Comparison of ENCODE assay signal across 5 cellular contexts in genomic region chr17:57115377-57115776, GRCh38.
"Had no signal": no experiment of that assay in that cellular context is flagged by ENCODE, and none has a peak within 500 bp of the region (broad histone marks: within the 10 kb centered on the region; RNA-seq: fewer than 3 reads in every experiment).

No MANE protein-coding gene starts in this region.

- H3K27me3 Mint-ChIP-seq: IgD-negative memory B cell had no signal

- H3K27ac Mint-ChIP-seq: IgD-negative memory B cell had no signal

- H3K4me3 ChIP-seq: K562 had no signal

- H3K9me3 Mint-ChIP-seq: IgD-negative memory B cell had no signal

- H3K27ac ChIP-seq: HL-60 had no signal

- ATAC-seq: HepG2, K562 had no signal

- DNase-seq: IMR-90 had no signal

- H3K4me3 Mint-ChIP-seq: IgD-negative memory B cell had no signal

- H3K4me1 Mint-ChIP-seq: IgD-negative memory B cell had no signal
